Comparison of ENCODE assay signal across 14 cellular contexts in the genomic region with DNA sequence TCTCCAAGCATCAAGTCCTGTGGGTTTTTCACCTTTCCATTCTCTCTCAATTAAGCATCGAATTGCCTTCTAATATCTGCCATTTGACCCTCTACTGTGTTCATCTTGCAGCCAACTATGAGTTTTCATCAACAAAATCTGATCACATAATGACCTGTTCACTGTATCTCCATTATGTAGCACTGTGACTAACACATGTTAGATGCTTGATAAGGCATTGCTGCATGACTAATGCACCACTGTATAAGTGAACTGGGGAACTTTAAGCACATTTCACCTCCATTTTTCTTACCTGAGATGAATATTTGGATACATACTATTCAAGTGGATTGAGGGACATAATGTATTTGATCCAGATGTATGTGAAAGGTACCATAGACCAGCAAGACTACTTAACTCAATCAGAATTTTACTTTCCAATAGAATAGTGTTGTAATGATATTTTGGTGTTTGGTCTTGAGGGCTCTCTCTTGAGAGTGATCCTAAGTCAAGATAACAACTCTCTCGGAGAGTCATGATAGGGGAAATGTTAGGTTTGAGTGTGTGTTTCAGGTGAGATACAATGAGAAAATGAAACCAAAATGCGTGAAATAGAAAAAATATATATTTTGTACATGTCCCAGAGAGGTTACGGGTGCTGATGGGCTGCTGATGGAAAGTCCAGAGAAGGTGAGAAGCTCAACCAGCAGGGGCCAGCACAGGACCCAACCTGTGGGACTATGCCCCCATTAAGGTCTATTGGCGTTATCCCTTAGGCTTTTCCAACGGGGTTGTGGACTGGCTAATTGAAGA.
DNase-seq lines count a peak whose midpoint lies in the region; ATAC-seq, FAIRE-seq and TF ChIP-seq lines count a peak whose summit lies in the region.
"Had no signal": no experiment of that assay in that cellular context is flagged by ENCODE, and none has a peak within 500 bp of the region (broad histone marks: within the 10 kb centered on the region; RNA-seq: fewer than 3 reads in every experiment).

No MANE protein-coding gene starts in this region.

- FAIRE-seq in GM12892 (lab: Jason Lieb, UNC) = peak; percentile 5
- FAIRE-seq: HTR-8/SVneo had no signal

- H3K27ac ChIP-seq in CD4-positive, CD25-positive, alpha-beta regulatory T cell (ENCODE audit: insufficient read depth, low read length, poor library complexity, severe bottlenecking) = no peak overlapping the region
- H3K27ac ChIP-seq: thoracic aorta had no signal

- peak overlapping the region in 2 of 3 donors; percentile 32 to 45 for H3K27ac Mint-ChIP-seq in CD4-positive, CD25-positive, alpha-beta regulatory T cell

- no peaks in the 10 kb centered on the region for H3K9me3 ChIP-seq in CD4-positive, CD25-positive, alpha-beta regulatory T cell (ENCODE audit: control insufficient read depth in 2 of 2, low read length in 2 of 2)
- H3K9me3 ChIP-seq: thoracic aorta had no signal

- peak; percentile 57 for TF ChIP-seq CTCF in epithelial cell of proximal tubule (conservative IDR thresholded peaks at IDR 0.05; ENCODE audit: low read depth, low read length)

- peaks cover 18% of the 10 kb centered on the region for H3K4me1 ChIP-seq in CD4-positive, CD25-positive, alpha-beta regulatory T cell (ENCODE audit: control insufficient read depth, insufficient read depth, low read length, poor library complexity, severe bottlenecking)

- H3K27me3 Mint-ChIP-seq in CD4-positive, CD25-positive, alpha-beta regulatory T cell = no peaks in the 10 kb centered on the region
- H3K27me3 Mint-ChIP-seq: activated naive CD8-positive, alpha-beta T cell treated with anti-CD3 and anti-CD28 coated beads, Interleukin-2, amount 10 ng/mL, durations not matched to agents 7 days and 5 days had no signal

- peak in 1 of 3 donors; percentile 38 for DNase-seq in CD4-positive, CD25-positive, alpha-beta regulatory T cell
- DNase-seq in GM12892 (ENCODE audit: insufficient read length) (no peak), SK-MEL-5 (ENCODE audit: low read depth, low spot score) (peak; percentile 18), epithelial cell of proximal tubule (ENCODE audit: low read depth) (no peak), T-helper 1 cell (no peak), globus pallidus (ENCODE audit: low spot score) (no peak), HPDE6-E6E7 (ENCODE audit: extremely low spot score) (no peak)
- DNase-seq: activated naive CD8-positive, alpha-beta T cell treated with anti-CD3 and anti-CD28 coated beads, Interleukin-2, amount 10 ng/mL, durations not matched to agents 7 days and 5 days; C1 segment of cervical spinal cord; cerebellar nuclear complex; heart left ventricle; kidney glomerular epithelial cell had no signal

- H3K27me3 ChIP-seq in CD4-positive, CD25-positive, alpha-beta regulatory T cell (ENCODE audit: control insufficient read depth, insufficient read depth, low read length) = no peaks in the 10 kb centered on the region
- H3K27me3 ChIP-seq: heart left ventricle had no signal

- H3K4me3 Mint-ChIP-seq in CD4-positive, CD25-positive, alpha-beta regulatory T cell = peak overlapping the region in 2 of 4 donors; percentile 18 to 61
- H3K4me3 Mint-ChIP-seq: activated naive CD8-positive, alpha-beta T cell treated with anti-CD3 and anti-CD28 coated beads, Interleukin-2, amount 10 ng/mL, durations not matched to agents 7 days and 5 days had no signal

- peak overlapping the region; percentile 16 for H3K4me3 ChIP-seq in CD4-positive, CD25-positive, alpha-beta regulatory T cell (ENCODE audit: low read depth, low read length)
- no peak overlapping the region for H3K4me3 ChIP-seq in epithelial cell of proximal tubule (ENCODE audit: low read depth, low read length)
- H3K4me3 ChIP-seq: heart left ventricle, thoracic aorta had no signal

- TF ChIP-seq POLR2A in GM12892 (IDR thresholded peaks at IDR 0.05; ENCODE audit: low read depth, low read length) = no peak

- H3K9me3 Mint-ChIP-seq in CD4-positive, CD25-positive, alpha-beta regulatory T cell = peaks cover 0 to 3% (median 0%) of the 10 kb centered on the region in 7 donors

- in situ Hi-C loops in SK-MEL-5 (cut with HindIII; ENCODE audit: low pct_unique_long_range_greater_than_20kb, low sequenced_read_pairs) = no loop called here

- peak in 1 of 2 donors; percentile 45 for ATAC-seq in CD4-positive, CD25-positive, alpha-beta regulatory T cell (ENCODE audit: low read depth in 2 of 2)

- H3K36me3 Mint-ChIP-seq in CD4-positive, CD25-positive, alpha-beta regulatory T cell = no peaks in the 10 kb centered on the region

- H3K4me1 Mint-ChIP-seq in CD4-positive, CD25-positive, alpha-beta regulatory T cell = peaks cover 9 to 31% (median 18%) of the 10 kb centered on the region in 4 donors

- H3K36me3 ChIP-seq in CD4-positive, CD25-positive, alpha-beta regulatory T cell (ENCODE audit: control insufficient read depth, insufficient read depth, low read length) = no peaks in the 10 kb centered on the region
- H3K36me3 ChIP-seq: heart left ventricle, thoracic aorta had no signal
